ENCODE assay signal across 8 cellular contexts in genomic region chr3:196528639-196529233, GRCh38.
DNase-seq lines count a peak whose midpoint lies in the region; ATAC-seq and TF ChIP-seq lines count a peak whose summit lies in the region.

No MANE protein-coding gene starts in this region.

- DNase-seq in Ammon's horn (ENCODE audit: low spot score): peak; percentile 39
- DNase-seq in NOMO-1 treated with DMSO at 0.1 percent for 48 hours (lab: John Stamatoyannopoulos, UW; ENCODE audit: unreplicated experiment): peak; percentile 86
- DNase-seq in activated T-cell treated with anti-CD3 and anti-CD28 coated beads, Interleukin-2, amount 50 U/mL, for 48 hours: peak; percentile 91 to 95
- DNase-seq in fibroblast of peridontal ligament (ENCODE audit: extremely low read depth): peak; percentile 50
- peak; percentile 87 for DNase-seq in nephron progenitor cell
- DNase-seq in stimulated activated naive CD8-positive, alpha-beta T cell treated with anti-CD3 and anti-CD28 coated beads, Interleukin-15, amount 100 ng/mL, for 72 hours: peak; percentile 89 to 96

- peaks cover 37% of the 10 kb centered on the region for H3K27me3 Mint-ChIP-seq in nephron progenitor cell (ENCODE audit: low read depth, poor library complexity)
- H3K27me3 Mint-ChIP-seq in stimulated activated naive CD8-positive, alpha-beta T cell treated with anti-CD3 and anti-CD28 coated beads, Interleukin-15, amount 100 ng/mL, for 72 hours: no peaks in the 10 kb centered on the region

- ATAC-seq in GM18907 (IDR thresholded peaks at IDR 0.05; ENCODE audit: unreplicated experiment) (peak; percentile 84), HG03196 (IDR thresholded peaks at IDR 0.05; ENCODE audit: unreplicated experiment) (peak; percentile 82)
- ATAC-seq in stimulated activated naive CD8-positive, alpha-beta T cell treated with anti-CD3 and anti-CD28 coated beads, Interleukin-15, amount 100 ng/mL, for 72 hours: peak; percentile 98

- H3K4me3 Mint-ChIP-seq in nephron progenitor cell: peak overlapping the region; percentile 47
- peak overlapping the region; percentile 77 to 83 for H3K4me3 Mint-ChIP-seq in stimulated activated naive CD8-positive, alpha-beta T cell treated with anti-CD3 and anti-CD28 coated beads, Interleukin-15, amount 100 ng/mL, for 72 hours

- H3K27ac Mint-ChIP-seq in nephron progenitor cell: no peak overlapping the region
- peak overlapping the region; percentile 61 to 89 for H3K27ac Mint-ChIP-seq in stimulated activated naive CD8-positive, alpha-beta T cell treated with anti-CD3 and anti-CD28 coated beads, Interleukin-15, amount 100 ng/mL, for 72 hours

- H3K4me1 Mint-ChIP-seq in nephron progenitor cell: no peaks in the 10 kb centered on the region
- peaks cover 10% of the 10 kb centered on the region for H3K4me1 Mint-ChIP-seq in stimulated activated naive CD8-positive, alpha-beta T cell treated with anti-CD3 and anti-CD28 coated beads, Interleukin-15, amount 100 ng/mL, for 72 hours

- H3K36me3 Mint-ChIP-seq in nephron progenitor cell (ENCODE audit: low read depth): peaks cover 8% of the 10 kb centered on the region

- peak; percentile 60 for TF ChIP-seq CTCF in nephron progenitor cell (IDR thresholded peaks at IDR 0.05)

- H3K9me3 Mint-ChIP-seq in nephron progenitor cell: peaks cover 49% of the 10 kb centered on the region
- H3K9me3 Mint-ChIP-seq in stimulated activated naive CD8-positive, alpha-beta T cell treated with anti-CD3 and anti-CD28 coated beads, Interleukin-15, amount 100 ng/mL, for 72 hours: no peaks in the 10 kb centered on the region

Comparison
In these comparisons a context has a peak if more than half of its experiments do, and no peak if none do; other contexts are left out.
1. Peak in every context shown above with its lines: DNase-seq and ATAC-seq.
2. DNase-seq: peak in every context shown above with its lines; median percentile 93 in activated T-cell treated with anti-CD3 and anti-CD28 coated beads, Interleukin-2, amount 50 U/mL, for 48 hours; 92 in stimulated activated naive CD8-positive, alpha-beta T cell treated with anti-CD3 and anti-CD28 coated beads, Interleukin-15, amount 100 ng/mL, for 72 hours; 87 in nephron progenitor cell; 86 in NOMO-1 treated with DMSO at 0.1 percent for 48 hours; 50 in fibroblast of peridontal ligament; 39 in Ammon's horn.